ENCODE assay signal across 22 cellular contexts in genomic region chr1:207851696-207852095, GRCh38. TPM values are rescaled to one million over a fixed set of nuclear protein-coding genes. Genes with fewer than 3 reads are reported as not detected.
DNase-seq lines count a peak whose midpoint lies in the region; ATAC-seq and TF ChIP-seq lines count a peak whose summit lies in the region.
"Had no signal": no experiment of that assay in that cellular context is flagged by ENCODE, and none has a peak within 500 bp of the region (broad histone marks: within the 10 kb centered on the region; RNA-seq: fewer than 3 reads in every experiment).

No MANE protein-coding gene starts in this region.

- H3K9me2 ChIP-seq in hepatocyte (replicated peaks; ENCODE audit: insufficient read depth) = no peaks in the 10 kb centered on the region

- peaks cover 2% of the 10 kb centered on the region for H4K20me1 ChIP-seq in hepatocyte (ENCODE audit: insufficient read depth, poor library complexity, severe bottlenecking)

- peaks cover 7% of the 10 kb centered on the region for H3K79me2 ChIP-seq in hepatocyte

- DNase-seq in heart right ventricle (no peak), right cardiac atrium (no peak), breast epithelium (ENCODE audit: low spot score in 2 of 2) (no peak), upper lobe of left lung (no peak), prostate gland (ENCODE audit: low spot score) (no peak), hepatocyte (ENCODE audit: low spot score) (no peak)
- DNase-seq in naive thymus-derived CD8-positive, alpha-beta T cell = no peak
- DNase-seq: activated CD4-positive, alpha-beta T cell treated with anti-CD3 and anti-CD28 coated beads, Interleukin-2, amount 10 ng/mL, durations not matched to agents 7 days and 5 days; activated naive CD4-positive, alpha-beta T cell treated with Interleukin-2 at 50 U/mL for 16 hours; aorta; cerebellar nuclear complex; DMS79; effector CD8-positive, alpha-beta T cell; NCI-H1694 treated with DMSO at 0.1 percent for 48 hours; NCI-H748 treated with DMSO at 0.1 percent for 48 hours; SJCRH30; testis had no signal

- no peak overlapping the region for H2AFZ ChIP-seq in hepatocyte

- TF ChIP-seq CTCF in heart right ventricle (IDR thresholded peaks at IDR 0.05) (no peak), breast epithelium (IDR thresholded peaks at IDR 0.05) (no peak), upper lobe of left lung (IDR thresholded peaks at IDR 0.05) (no peak), prostate gland (IDR thresholded peaks at IDR 0.05) (no peak), hepatocyte (IDR thresholded peaks at IDR 0.05; ENCODE audit: poor library complexity) (no peak)

- 74 to 79% methylated on average over 4 of the region's 4 CpGs for WGBS in heart right ventricle, 2 donors
- WGBS in right cardiac atrium = 77% methylated on average over 4 of the region's 4 CpGs
- WGBS in upper lobe of left lung, 2 donors = 84 to 85% methylated on average over 4 of the region's 4 CpGs
- 81% methylated on average over 4 of the region's 4 CpGs for WGBS in prostate gland
- WGBS in hepatocyte (ENCODE audit: low lambda C conversion rate, missing lambda C conversion rate) = 86% methylated on average over 4 of the region's 4 CpGs

- H3K4me2 ChIP-seq in hepatocyte = no peak overlapping the region

- peak overlapping the region in 4 of 10 donors; percentile 15 to 72 (median 41) for H3K4me3 Mint-ChIP-seq in naive thymus-derived CD8-positive, alpha-beta T cell
- H3K4me3 Mint-ChIP-seq: activated CD4-positive, alpha-beta T cell treated with anti-CD3 and anti-CD28 coated beads, Interleukin-2, amount 10 ng/mL, durations not matched to agents 7 days and 5 days; T-helper 1 cell treated with Interleukin-12 subunit alpha and Interleukin-12 subunit beta and Interleukin-4 antibody, amounts not matched to agents 30 μg/mL and 1 μg/mL, for 36 hours had no signal

- no peaks in the 10 kb centered on the region for H3K9me3 ChIP-seq in heart right ventricle
- H3K9me3 ChIP-seq in right cardiac atrium (ENCODE audit: control insufficient read depth, low read length) = no peaks in the 10 kb centered on the region
- no peaks in the 10 kb centered on the region for H3K9me3 ChIP-seq in breast epithelium
- H3K9me3 ChIP-seq in upper lobe of left lung = no peaks in the 10 kb centered on the region
- H3K9me3 ChIP-seq in prostate gland = no peaks in the 10 kb centered on the region
- H3K9me3 ChIP-seq in hepatocyte (ENCODE audit: low read depth) = no peaks in the 10 kb centered on the region
- H3K9me3 ChIP-seq: SJCRH30, testis had no signal

- H3K27ac Mint-ChIP-seq in naive thymus-derived CD8-positive, alpha-beta T cell = peak overlapping the region in 7 of 10 donors; percentile 16 to 87 (median 57)

- no peak for TF ChIP-seq EP300 in upper lobe of left lung (IDR thresholded peaks at IDR 0.05)

- intact Hi-C loops in heart right ventricle (cut with DNase I) = no loop called here
- intact Hi-C loops in right cardiac atrium (cut with DNase I) = no loop called here
- intact Hi-C loops in breast epithelium (cut with DNase I; ENCODE audit: low total_unique reads) = no loop called here
- intact Hi-C loops in prostate gland (cut with DNase I) = no loop called here

- H3K36me3 ChIP-seq in heart right ventricle (peaks cover 0 to 25% (median 0%) of the 10 kb centered on the region in 9 donors), breast epithelium (no peaks in the 10 kb centered on the region), upper lobe of left lung (peaks cover 0 to 12% (median 0%) of the 10 kb centered on the region in 4 donors), prostate gland (no peaks in the 10 kb centered on the region), hepatocyte (replicated peaks; ENCODE audit: insufficient read depth, low read depth) (no peaks in the 10 kb centered on the region)
- H3K36me3 ChIP-seq: SJCRH30 had no signal

- peaks cover 39 to 93% (median 90%) of the 10 kb centered on the region in 9 donors for H3K4me1 ChIP-seq in heart right ventricle
- H3K4me1 ChIP-seq in right cardiac atrium (ENCODE audit: control insufficient read depth, insufficient read depth, low read length) = peaks cover 40% of the 10 kb centered on the region
- peaks cover 0 to 7% of the 10 kb centered on the region in 2 donors for H3K4me1 ChIP-seq in breast epithelium
- H3K4me1 ChIP-seq in upper lobe of left lung = peaks cover 55 to 77% (median 68%) of the 10 kb centered on the region in 4 donors
- H3K4me1 ChIP-seq in prostate gland (replicated peaks) = no peaks in the 10 kb centered on the region
- peaks cover 12% of the 10 kb centered on the region for H3K4me1 ChIP-seq in hepatocyte (ENCODE audit: insufficient read depth)

- POLR2A ChIA-PET in naive thymus-derived CD8-positive, alpha-beta T cell (lab: Charles Lee) = no interaction called here

- no peaks in the 10 kb centered on the region for H3K9me3 Mint-ChIP-seq in naive thymus-derived CD8-positive, alpha-beta T cell
- H3K9me3 Mint-ChIP-seq: activated CD4-positive, alpha-beta T cell treated with anti-CD3 and anti-CD28 coated beads, Interleukin-2, amount 10 ng/mL, durations not matched to agents 7 days and 5 days; T-helper 1 cell treated with Interleukin-12 subunit alpha and Interleukin-12 subunit beta and Interleukin-4 antibody, amounts not matched to agents 30 μg/mL and 1 μg/mL, for 36 hours had no signal

- H3K27ac ChIP-seq in heart right ventricle = peak overlapping the region in 8 of 10 donors; percentile 50 to 86 (median 67)
- H3K27ac ChIP-seq in right cardiac atrium (ENCODE audit: low read length) = no peak overlapping the region
- H3K27ac ChIP-seq in breast epithelium = peak overlapping the region; percentile 43 to 68
- peak overlapping the region; percentile 35 to 82 (median 74) for H3K27ac ChIP-seq in upper lobe of left lung
- H3K27ac ChIP-seq in prostate gland = no peak overlapping the region
- no peak overlapping the region for H3K27ac ChIP-seq in hepatocyte
- H3K27ac ChIP-seq: SJCRH30, testis had no signal

- ATAC-seq in heart right ventricle (no peak), right cardiac atrium (no peak), upper lobe of left lung (ENCODE audit: low FRiP score in 2 of 2) (no peak), GM21526 (IDR thresholded peaks at IDR 0.05; ENCODE audit: low FRiP score, unreplicated experiment) (no peak)
- no peak for ATAC-seq in naive thymus-derived CD8-positive, alpha-beta T cell
- ATAC-seq: sciatic nerve had no signal

- H3K27me3 ChIP-seq in heart right ventricle (no peaks in the 10 kb centered on the region), right cardiac atrium (ENCODE audit: control insufficient read depth, insufficient read depth) (no peaks in the 10 kb centered on the region), breast epithelium (no peaks in the 10 kb centered on the region), upper lobe of left lung (no peaks in the 10 kb centered on the region), prostate gland (replicated peaks; ENCODE audit: insufficient read depth) (no peaks in the 10 kb centered on the region), hepatocyte (no peaks in the 10 kb centered on the region)
- H3K27me3 ChIP-seq: SJCRH30, testis had no signal

- H3K4me1 Mint-ChIP-seq in naive thymus-derived CD8-positive, alpha-beta T cell = peaks cover 58 to 99% (median 93%) of the 10 kb centered on the region in 4 donors

- peaks cover 0 to 61% (median 2%) of the 10 kb centered on the region in 3 donors for H3K36me3 Mint-ChIP-seq in naive thymus-derived CD8-positive, alpha-beta T cell

- H3K4me3 ChIP-seq in heart right ventricle (no peak overlapping the region), right cardiac atrium (ENCODE audit: low read length) (no peak overlapping the region), breast epithelium (no peak overlapping the region), upper lobe of left lung (no peak overlapping the region), prostate gland (no peak overlapping the region), hepatocyte (no peak overlapping the region)
- H3K4me3 ChIP-seq: K562, lung, SJCRH30, testis had no signal

- TF ChIP-seq POLR2A in breast epithelium (IDR thresholded peaks at IDR 0.05) (no peak), upper lobe of left lung (IDR thresholded peaks at IDR 0.05) (no peak), prostate gland (IDR thresholded peaks at IDR 0.05) (no peak)

- H3K27me3 Mint-ChIP-seq in naive thymus-derived CD8-positive, alpha-beta T cell = no peaks in the 10 kb centered on the region
- H3K27me3 Mint-ChIP-seq: activated CD4-positive, alpha-beta T cell treated with anti-CD3 and anti-CD28 coated beads, Interleukin-2, amount 10 ng/mL, durations not matched to agents 7 days and 5 days had no signal

RNA-seq across cellular contexts. Expression of gene CD34, which starts 59.2 kb away (rescaled TPM):
- total RNA-seq in heart right ventricle (10 to 100 TPM; 44.7 to 97.0 (median 59.2) TPM), right cardiac atrium (100 to 1,000 TPM in 3 of 4 donors, 10 to 100 TPM in 1; 81.8 to 170 (median 123) TPM), breast epithelium (10 to 100 TPM; 15.7 to 80.6 (median 22.2) TPM), upper lobe of left lung (10 to 100 TPM in 5 of 6 donors, 1 to 10 TPM in 1; 8.8 to 78.2 (median 22.4) TPM), prostate gland (10 to 100 TPM in 1 of 2 donors, 1 to 10 TPM in 1; 9.8 to 47.7 TPM), hepatocyte (0.90 and 2.4 TPM in 2 replicates)
- polyA plus RNA-seq in heart right ventricle (10 to 100 TPM; 38.8 to 48.0 TPM), right cardiac atrium (87.4 TPM), hepatocyte (1.3 and 2.4 TPM in 2 replicates)
- not detected for total RNA-seq in naive thymus-derived CD8-positive, alpha-beta T cell
- polyA plus RNA-seq in naive thymus-derived CD8-positive, alpha-beta T cell = not detected
- total RNA-seq: K562 had no signal
- polyA plus RNA-seq: K562 had no signal

Comparison
In these comparisons a context has a peak if more than half of its experiments do, and no peak if none do; other contexts are left out.
1. H3K27ac ChIP-seq: peak in heart right ventricle (8 of 10), breast epithelium (2 of 2) and upper lobe of left lung (4 of 4); none in right cardiac atrium (single experiment), prostate gland (0 of 2) and hepatocyte (single experiment).